19 cellular contexts compared by ENCODE assay signal in the genomic region with DNA sequence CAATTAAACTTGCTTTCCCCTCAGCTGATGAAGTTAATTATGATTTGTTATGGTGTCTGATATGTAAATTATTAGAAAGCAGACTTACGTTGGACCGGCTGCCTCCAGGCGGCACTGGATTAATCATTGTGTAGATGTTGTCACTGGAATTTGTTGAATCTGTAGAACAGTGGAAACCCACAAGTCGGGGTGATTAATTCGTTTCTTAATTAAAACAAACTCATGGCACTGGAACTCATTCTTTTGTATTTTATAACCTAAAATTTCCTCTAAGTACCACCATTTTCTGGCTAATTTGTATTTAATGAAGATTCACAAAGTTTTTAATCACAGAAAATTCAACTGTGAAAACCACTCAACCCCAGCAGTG. TPM values are rescaled to one million over a fixed set of nuclear protein-coding genes. Genes with fewer than 3 reads are reported as not detected.
DNase-seq lines count a peak whose midpoint lies in the region; ATAC-seq and TF ChIP-seq lines count a peak whose summit lies in the region.
"Had no signal": no experiment of that assay in that cellular context is flagged by ENCODE, and none has a peak within 500 bp of the region (broad histone marks: within the 10 kb centered on the region; RNA-seq: fewer than 3 reads in every experiment).

No MANE protein-coding gene starts in this region.

- POLR2A ChIA-PET in HEK293T (lab: Yijun Ruan, JAX): no interaction called here

- no peak for ATAC-seq in GM18909 (IDR thresholded peaks at IDR 0.05; ENCODE audit: poor library complexity, unreplicated experiment)
- ATAC-seq in stimulated activated naive CD8-positive, alpha-beta T cell treated with anti-CD3 and anti-CD28 coated beads, Interleukin-15, Interleukin-2, amounts not matched to agents 100 U/mL and 50 U/mL, for 24 hours: no peak

- no peaks in the 10 kb centered on the region for H3K27me3 Mint-ChIP-seq in activated naive CD8-positive, alpha-beta T cell
- H3K27me3 Mint-ChIP-seq in activated naive CD8-positive, alpha-beta T cell treated with anti-CD3 and anti-CD28 coated beads for 36 hours: no peaks in the 10 kb centered on the region
- peaks cover 44% of the 10 kb centered on the region for H3K27me3 Mint-ChIP-seq in glutamatergic neuron (ENCODE audit: unreplicated experiment)
- H3K27me3 Mint-ChIP-seq: B cell; CD4-positive, alpha-beta T cell had no signal

- DNase-seq in activated naive CD8-positive, alpha-beta T cell treated with anti-CD3 and anti-CD28 coated beads for 36 hours: no peak
- peak; percentile 45 for DNase-seq in astrocyte of the hippocampus (ENCODE audit: low read depth, low spot score)
- DNase-seq in glutamatergic neuron: no peak
- DNase-seq in HEK293T (ENCODE audit: extremely low spot score): no peak
- DNase-seq in stimulated activated naive CD8-positive, alpha-beta T cell treated with anti-CD3 and anti-CD28 coated beads, Interleukin-15, Interleukin-2, amounts not matched to agents 100 U/mL and 50 U/mL, for 24 hours: no peak
- no peak for DNase-seq in NAMALWA (ENCODE audit: low spot score)
- DNase-seq: 8988T; Caco-2; CD4-positive, alpha-beta T cell; GM23248; IMR-90; NCI-H1092; NCI-H146; NCI-H2029 treated with DMSO at 0.1 percent for 48 hours; NCI-H446 treated with DMSO at 0.1 percent for 48 hours; SHP77 had no signal

- peaks cover 13% of the 10 kb centered on the region for H3K36me3 Mint-ChIP-seq in activated naive CD8-positive, alpha-beta T cell
- peaks cover 8% of the 10 kb centered on the region for H3K36me3 Mint-ChIP-seq in activated naive CD8-positive, alpha-beta T cell treated with anti-CD3 and anti-CD28 coated beads for 36 hours
- H3K36me3 Mint-ChIP-seq in glutamatergic neuron (ENCODE audit: unreplicated experiment): peaks cover 15% of the 10 kb centered on the region

- peak overlapping the region; percentile 22 for H3K27ac Mint-ChIP-seq in activated naive CD8-positive, alpha-beta T cell
- no peak overlapping the region for H3K27ac Mint-ChIP-seq in activated naive CD8-positive, alpha-beta T cell treated with anti-CD3 and anti-CD28 coated beads for 36 hours
- H3K27ac Mint-ChIP-seq in glutamatergic neuron (ENCODE audit: unreplicated experiment): peak overlapping the region; percentile 86
- H3K27ac Mint-ChIP-seq: B cell; CD4-positive, alpha-beta T cell had no signal

- H3K9me3 Mint-ChIP-seq in activated naive CD8-positive, alpha-beta T cell (ENCODE audit: low read depth): no peaks in the 10 kb centered on the region
- H3K9me3 Mint-ChIP-seq in activated naive CD8-positive, alpha-beta T cell treated with anti-CD3 and anti-CD28 coated beads for 36 hours: no peaks in the 10 kb centered on the region
- peaks cover 46% of the 10 kb centered on the region for H3K9me3 Mint-ChIP-seq in glutamatergic neuron (ENCODE audit: unreplicated experiment)
- H3K9me3 Mint-ChIP-seq: CD4-positive, alpha-beta T cell had no signal

- CTCF ChIA-PET in HEK293T (lab: Yijun Ruan, JAX): no interaction called here

- no peak for TF ChIP-seq CTCF in glutamatergic neuron (IDR thresholded peaks at IDR 0.05; ENCODE audit: partially characterized antibody, unreplicated experiment)

- H3K4me1 Mint-ChIP-seq in activated naive CD8-positive, alpha-beta T cell (ENCODE audit: low read depth): peaks cover 2% of the 10 kb centered on the region
- no peaks in the 10 kb centered on the region for H3K4me1 Mint-ChIP-seq in activated naive CD8-positive, alpha-beta T cell treated with anti-CD3 and anti-CD28 coated beads for 36 hours
- H3K4me1 Mint-ChIP-seq in glutamatergic neuron (ENCODE audit: low read depth, unreplicated experiment): peaks cover 27% of the 10 kb centered on the region
- H3K4me1 Mint-ChIP-seq: B cell had no signal

- H3K4me3 Mint-ChIP-seq in activated naive CD8-positive, alpha-beta T cell: no peak overlapping the region
- H3K4me3 Mint-ChIP-seq in activated naive CD8-positive, alpha-beta T cell treated with anti-CD3 and anti-CD28 coated beads for 36 hours: no peak overlapping the region
- H3K4me3 Mint-ChIP-seq in glutamatergic neuron (ENCODE audit: unreplicated experiment): peak overlapping the region; percentile 28
- H3K4me3 Mint-ChIP-seq: B cell; CD4-positive, alpha-beta T cell had no signal

TF ChIP-seq in HEK293T, 16 proteins besides CTCF, POLR2A, EP300 and RAD21:
- TF ChIP-seq NFRKB (IDR thresholded peaks at IDR 0.05) (no peak), LEF1 (IDR thresholded peaks at IDR 0.05; ENCODE audit: borderline replicate concordance) (no peak), SP1 (IDR thresholded peaks at IDR 0.05) (no peak)

RNA-seq across cellular contexts. Expression of gene MRPL37, which starts 39.1 kb away (rescaled TPM):
- total RNA-seq in activated naive CD8-positive, alpha-beta T cell treated with anti-CD3 and anti-CD28 coated beads for 36 hours: 100 to 1,000 TPM; 206 to 216 TPM
- total RNA-seq in glutamatergic neuron (ENCODE audit: unreplicated experiment): 50.9 TPM

RNA-seq across cellular contexts. Expression of gene CYB5RL, which starts 39.2 kb away (rescaled TPM):
- total RNA-seq in activated naive CD8-positive, alpha-beta T cell treated with anti-CD3 and anti-CD28 coated beads for 36 hours: 10 to 100 TPM in 1 of 2 experiments, 1 to 10 TPM in 1; 9.1 to 10.6 TPM
- total RNA-seq in glutamatergic neuron (ENCODE audit: unreplicated experiment): 6.8 TPM
